In genomic region chr6:1871936-1872335, GRCh38 we compare ENCODE assay signal across 15 cellular contexts.
A peak's percentile ranks its signal among the peaks of the same experiment; 100 is the strongest.
DNase-seq lines count a peak whose midpoint lies in the region; ATAC-seq and TF ChIP-seq lines count a peak whose summit lies in the region.
"Had no signal": no experiment of that assay in that cellular context is flagged by ENCODE, and none has a peak within 500 bp of the region (broad histone marks: within the 10 kb centered on the region; RNA-seq: fewer than 3 reads in every experiment).

No MANE protein-coding gene starts in this region.

- no peak overlapping the region for H2AFZ ChIP-seq in Loucy (ENCODE audit: low read length)

- H3K27me3 Mint-ChIP-seq in activated CD4-positive, alpha-beta T cell treated with anti-CD3 and anti-CD28 coated beads, Interleukin-2, amount 10 ng/mL, durations not matched to agents 7 days and 5 days: no peaks in the 10 kb centered on the region
- H3K27me3 Mint-ChIP-seq: CD4-positive, CD25-positive, alpha-beta regulatory T cell; stimulated activated memory B cell treated with anti-CD40 and anti-IgM and Interleukin-4, amounts not matched to agents 10 μg/mL and 1 μg/mL and 100 μg/mL, for 72 hours had no signal

- H3F3A ChIP-seq in Loucy (ENCODE audit: low read depth): no peaks in the 10 kb centered on the region

- H3K27ac ChIP-seq in dorsolateral prefrontal cortex (peak overlapping the region in 38 of 59 donors; percentile 0 to 81 (median 48)), subcutaneous abdominal adipose tissue (ENCODE audit: low read depth, low read length) (peak overlapping the region; percentile 58)
- H3K27ac ChIP-seq: cardiac muscle cell, prostate gland had no signal

- no peaks in the 10 kb centered on the region for H3K79me2 ChIP-seq in Loucy (ENCODE audit: insufficient read depth, low read length)

- TF ChIP-seq CTCF in Loucy (conservative IDR thresholded peaks at IDR 0.05; ENCODE audit: low read length) (no peak), dorsolateral prefrontal cortex (IDR thresholded peaks at IDR 0.05 in 54 of 56, conservative IDR thresholded peaks at IDR 0.05 in 2 of 56; ENCODE audit: low read depth in 1 of 56, partially characterized antibody in 56 of 56) (peak in 4 of 56 donors; percentile 7 to 24 (median 13))

- no peak overlapping the region for H3K4me3 Mint-ChIP-seq in activated CD4-positive, alpha-beta T cell treated with anti-CD3 and anti-CD28 coated beads, Interleukin-2, amount 10 ng/mL, durations not matched to agents 7 days and 5 days
- H3K4me3 Mint-ChIP-seq: CD4-positive, CD25-positive, alpha-beta regulatory T cell; stimulated activated memory B cell treated with anti-CD40 and anti-IgM and Interleukin-4, amounts not matched to agents 10 μg/mL and 1 μg/mL and 100 μg/mL, for 72 hours had no signal

- H3K27me3 ChIP-seq in Loucy (ENCODE audit: insufficient read depth, low read length, poor library complexity, severe bottlenecking): no peaks in the 10 kb centered on the region
- no peaks in the 10 kb centered on the region for H3K27me3 ChIP-seq in dorsolateral prefrontal cortex
- no peaks in the 10 kb centered on the region for H3K27me3 ChIP-seq in subcutaneous abdominal adipose tissue (ENCODE audit: control insufficient read depth in 5 of 5, insufficient read depth in 4 of 5, low read length in 5 of 5)

- no peak overlapping the region for H3K9ac ChIP-seq in Loucy (ENCODE audit: low read depth, low read length, poor library complexity, severe bottlenecking)
- H3K9ac ChIP-seq in subcutaneous abdominal adipose tissue (ENCODE audit: low read length in 5 of 5): peak overlapping the region in 1 of 5 donors; percentile 7

- peak in 9 of 10 donors; percentile 51 to 81 (median 65) for DNase-seq in dorsolateral prefrontal cortex
- DNase-seq in medulla oblongata (ENCODE audit: extremely low spot score): peak; percentile 71
- no peak for DNase-seq in activated CD4-positive, alpha-beta T cell treated with anti-CD3 and anti-CD28 coated beads, Interleukin-2, amount 10 ng/mL, durations not matched to agents 7 days and 5 days
- DNase-seq: activated CD8-positive, alpha-beta memory T cell treated with anti-CD3 and anti-CD28 coated beads for 24 hours; CD4-positive, CD25-positive, alpha-beta regulatory T cell; KBM-7; NCI-H526 treated with DMSO at 0.1 percent for 48 hours; stimulated activated CD4-positive, alpha-beta T cell treated with anti-CD3 and anti-CD28 coated beads, Interleukin-4, amount 100 ng/mL, for 4 hours had no signal

- H3K9me3 ChIP-seq in Loucy (ENCODE audit: insufficient read depth, low read depth, low read length) (no peaks in the 10 kb centered on the region), subcutaneous abdominal adipose tissue (ENCODE audit: control insufficient read depth in 5 of 5, low read length in 5 of 5) (no peaks in the 10 kb centered on the region)
- H3K9me3 ChIP-seq: prostate gland had no signal

- no peak for ATAC-seq in HG03378 (IDR thresholded peaks at IDR 0.05; ENCODE audit: unreplicated experiment)
- no peak for ATAC-seq in HG03039 (IDR thresholded peaks at IDR 0.05; ENCODE audit: unreplicated experiment)
- ATAC-seq: stimulated activated memory B cell treated with anti-CD40 and anti-IgM and Interleukin-4, amounts not matched to agents 10 μg/mL and 1 μg/mL and 100 μg/mL, for 72 hours had no signal

- no peaks in the 10 kb centered on the region for H3K36me3 Mint-ChIP-seq in activated CD4-positive, alpha-beta T cell treated with anti-CD3 and anti-CD28 coated beads, Interleukin-2, amount 10 ng/mL, durations not matched to agents 7 days and 5 days (ENCODE audit: low read depth)
- H3K36me3 Mint-ChIP-seq: stimulated activated memory B cell treated with anti-CD40 and anti-IgM and Interleukin-4, amounts not matched to agents 10 μg/mL and 1 μg/mL and 100 μg/mL, for 72 hours had no signal

- no peak overlapping the region for H3K27ac Mint-ChIP-seq in activated CD4-positive, alpha-beta T cell treated with anti-CD3 and anti-CD28 coated beads, Interleukin-2, amount 10 ng/mL, durations not matched to agents 7 days and 5 days
- H3K27ac Mint-ChIP-seq: CD4-positive, CD25-positive, alpha-beta regulatory T cell; stimulated activated memory B cell treated with anti-CD40 and anti-IgM and Interleukin-4, amounts not matched to agents 10 μg/mL and 1 μg/mL and 100 μg/mL, for 72 hours had no signal

- H3K4me1 ChIP-seq in Loucy (ENCODE audit: insufficient read depth, low read length, poor library complexity, severe bottlenecking) (peaks cover 24% of the 10 kb centered on the region), subcutaneous abdominal adipose tissue (ENCODE audit: control insufficient read depth in 5 of 5, insufficient read depth in 5 of 5, low read length in 5 of 5) (peaks cover 0 to 16% (median 14%) of the 10 kb centered on the region in 5 donors)
- H3K4me1 ChIP-seq: prostate gland had no signal

- H3K36me3 ChIP-seq in Loucy (ENCODE audit: insufficient read depth, low read length) (no peaks in the 10 kb centered on the region), subcutaneous abdominal adipose tissue (ENCODE audit: control insufficient read depth in 5 of 5, insufficient read depth in 5 of 5, low read length in 5 of 5) (no peaks in the 10 kb centered on the region)
- H3K36me3 ChIP-seq: cardiac muscle cell, prostate gland had no signal

- no peaks in the 10 kb centered on the region for H3K4me1 Mint-ChIP-seq in activated CD4-positive, alpha-beta T cell treated with anti-CD3 and anti-CD28 coated beads, Interleukin-2, amount 10 ng/mL, durations not matched to agents 7 days and 5 days

- no peaks in the 10 kb centered on the region for H3K9me2 ChIP-seq in Loucy (replicated peaks; ENCODE audit: low read depth, low read length)

- no peaks in the 10 kb centered on the region for H3K9me3 Mint-ChIP-seq in activated CD4-positive, alpha-beta T cell treated with anti-CD3 and anti-CD28 coated beads, Interleukin-2, amount 10 ng/mL, durations not matched to agents 7 days and 5 days
- H3K9me3 Mint-ChIP-seq: CD4-positive, CD25-positive, alpha-beta regulatory T cell; stimulated activated memory B cell treated with anti-CD40 and anti-IgM and Interleukin-4, amounts not matched to agents 10 μg/mL and 1 μg/mL and 100 μg/mL, for 72 hours had no signal

- POLR2A ChIA-PET in activated CD4-positive, alpha-beta T cell treated with anti-CD3 and anti-CD28 coated beads, Interleukin-2, amount 10 ng/mL, durations not matched to agents 7 days and 5 days (lab: Charles Lee): no interaction called here

- intact Hi-C loops in dorsolateral prefrontal cortex (cut with DNase I): loop anchor here in 1 of 2 donors (5.0 kb wide), 1 partner anchor 45 kb away; no protein-coding TSS in a partner anchor

- H4K20me1 ChIP-seq in Loucy (ENCODE audit: insufficient read depth, low read length, poor library complexity, severe bottlenecking): no peaks in the 10 kb centered on the region

- CTCF ChIA-PET in activated CD4-positive, alpha-beta T cell treated with anti-CD3 and anti-CD28 coated beads, Interleukin-2, amount 10 ng/mL, durations not matched to agents 7 days and 5 days (lab: Charles Lee): no interaction called here

- peak overlapping the region; percentile 44 for H3K4me2 ChIP-seq in Loucy (ENCODE audit: low read depth, low read length, poor library complexity, severe bottlenecking)

- H3K4me3 ChIP-seq in Loucy (ENCODE audit: low read length, poor library complexity, severe bottlenecking) (no peak overlapping the region), dorsolateral prefrontal cortex (peak overlapping the region in 30 of 59 donors; percentile 1 to 51 (median 16)), subcutaneous abdominal adipose tissue (ENCODE audit: low read depth in 1 of 5, low read length in 5 of 5) (no peak overlapping the region)
- H3K4me3 ChIP-seq: cardiac muscle cell, prostate gland had no signal

Comparison
In these comparisons a context has a peak if more than half of its experiments do, and no peak if none do; other contexts are left out.
1. H3K4me3 ChIP-seq: peak in dorsolateral prefrontal cortex (30 of 59); none in Loucy (single experiment) and subcutaneous abdominal adipose tissue (0 of 5).